ENCODE assay signal across 29 cellular contexts in genomic region chr2:2768476-2768875, GRCh38.
"Had no signal": no experiment of that assay in that cellular context is flagged by ENCODE, and none has a peak within 500 bp of the region (broad histone marks: within the 10 kb centered on the region; RNA-seq: fewer than 3 reads in every experiment).

No MANE protein-coding gene starts in this region.

- H3K4me1 Mint-ChIP-seq: naive B cell; neural crest cell; stimulated activated effector memory CD8-positive, alpha-beta T cell treated with anti-CD3 and anti-CD28 coated beads, Interleukin-12 subunit alpha, Interleukin-12 subunit beta, amount 100 ng/mL, for 72 hours had no signal

- H3K27ac Mint-ChIP-seq: naive B cell; natural killer cell treated with Interleukin-12 subunit alpha and Interleukin-12 subunit beta and Interleukin-15 and Interleukin-18, amount 100 ng/mL, for 72 hours; nephron progenitor cell; progenitor cell of endocrine pancreas; stimulated activated effector memory CD8-positive, alpha-beta T cell treated with anti-CD3 and anti-CD28 coated beads, Interleukin-12 subunit alpha, Interleukin-12 subunit beta, amount 100 ng/mL, for 72 hours; stimulated activated naive B cell treated with anti-CD40 and anti-IgM and Interleukin-4, amounts not matched to agents 10 μg/mL and 1 μg/mL and 100 μg/mL, for 72 hours; stimulated activated naive CD8-positive, alpha-beta T cell treated with anti-CD3 and anti-CD28 coated beads, Interleukin-15, Interleukin-2, amounts not matched to agents 100 ng/mL and 50 ng/mL, for 24 hours had no signal

- H3K9me3 Mint-ChIP-seq: natural killer cell treated with Interleukin-12 subunit alpha and Interleukin-12 subunit beta and Interleukin-15 and Interleukin-18, amount 100 ng/mL, for 72 hours; nephron progenitor cell; neural crest cell; stimulated activated effector memory CD8-positive, alpha-beta T cell treated with anti-CD3 and anti-CD28 coated beads, Interleukin-12 subunit alpha, Interleukin-12 subunit beta, amount 100 ng/mL, for 72 hours; stimulated activated naive B cell treated with anti-CD40 and anti-IgM and Interleukin-4, amounts not matched to agents 10 μg/mL and 1 μg/mL and 100 μg/mL, for 72 hours; stimulated activated naive CD8-positive, alpha-beta T cell treated with anti-CD3 and anti-CD28 coated beads, Interleukin-15, Interleukin-2, amounts not matched to agents 100 ng/mL and 50 ng/mL, for 24 hours had no signal

- H3K36me3 ChIP-seq: neutrophil, pancreas, right lobe of liver, sigmoid colon, stomach, thoracic aorta, thyroid gland, tibial nerve, vagina had no signal

- H3K9me3 ChIP-seq: neutrophil, pancreas, psoas muscle, right lobe of liver, sigmoid colon, stomach, thoracic aorta, thyroid gland, tibial nerve, vagina had no signal

- H3K4me3 Mint-ChIP-seq: naive B cell; naive thymus-derived CD8-positive, alpha-beta T cell; natural killer cell treated with Interleukin-12 subunit alpha and Interleukin-12 subunit beta and Interleukin-15 and Interleukin-18, amount 100 ng/mL, for 72 hours; nephron progenitor cell; neural crest cell; stimulated activated effector memory CD8-positive, alpha-beta T cell treated with anti-CD3 and anti-CD28 coated beads, Interleukin-12 subunit alpha, Interleukin-12 subunit beta, amount 100 ng/mL, for 72 hours; stimulated activated naive B cell treated with anti-CD40 and anti-IgM and Interleukin-4, amounts not matched to agents 10 μg/mL and 1 μg/mL and 100 μg/mL, for 72 hours; stimulated activated naive CD8-positive, alpha-beta T cell treated with anti-CD3 and anti-CD28 coated beads, Interleukin-15, Interleukin-2, amounts not matched to agents 100 ng/mL and 50 ng/mL, for 24 hours had no signal

- H3K27me3 Mint-ChIP-seq: natural killer cell treated with Interleukin-12 subunit alpha and Interleukin-12 subunit beta and Interleukin-15 and Interleukin-18, amount 100 ng/mL, for 72 hours; stimulated activated naive B cell treated with anti-CD40 and anti-IgM and Interleukin-4, amounts not matched to agents 10 μg/mL and 1 μg/mL and 100 μg/mL, for 72 hours; stimulated activated naive CD8-positive, alpha-beta T cell treated with anti-CD3 and anti-CD28 coated beads, Interleukin-15, Interleukin-2, amounts not matched to agents 100 ng/mL and 50 ng/mL, for 24 hours had no signal

- H3K36me3 Mint-ChIP-seq: naive B cell; naive thymus-derived CD8-positive, alpha-beta T cell; natural killer cell treated with Interleukin-12 subunit alpha and Interleukin-12 subunit beta and Interleukin-15 and Interleukin-18, amount 100 ng/mL, for 72 hours; stimulated activated effector memory CD8-positive, alpha-beta T cell treated with anti-CD3 and anti-CD28 coated beads, Interleukin-12 subunit alpha, Interleukin-12 subunit beta, amount 100 ng/mL, for 72 hours; stimulated activated naive B cell treated with anti-CD40 and anti-IgM and Interleukin-4, amounts not matched to agents 10 μg/mL and 1 μg/mL and 100 μg/mL, for 72 hours had no signal

- H3K27me3 ChIP-seq: neutrophil, pancreas, right lobe of liver, sigmoid colon, stomach, thyroid gland, tibial nerve, vagina had no signal

- FAIRE-seq: pancreas, small intestine, urothelium cell line had no signal

- H3K27ac ChIP-seq: neutrophil, pancreas, psoas muscle, right lobe of liver, stomach, thoracic aorta, thyroid gland, tibial nerve, vagina had no signal

- DNase-seq: naive B cell; naive thymus-derived CD8-positive, alpha-beta T cell; nephron progenitor cell; nucleus accumbens; psoas muscle; right cardiac atrium; sigmoid colon; small intestine; stimulated activated CD4-positive, alpha-beta T cell treated with anti-CD3 and anti-CD28 coated beads, Interleukin-15, amount 100 ng/mL, for 24 hours; stimulated activated CD4-positive, alpha-beta T cell treated with anti-CD3 and anti-CD28 coated beads, Interleukin-2, amount 100 ng/mL, for 24 hours; stimulated activated CD4-positive, alpha-beta T cell treated with anti-CD3 and anti-CD28 coated beads, Interleukin-2, amount 100 ng/mL, for 48 hours; stimulated activated CD4-positive, alpha-beta T cell treated with anti-CD3 and anti-CD28 coated beads, Interleukin-4, amount 100 ng/mL, for 24 hours; stimulated activated naive B cell treated with anti-CD40 and anti-IgM and Interleukin-4, amounts not matched to agents 10 μg/mL and 1 μg/mL and 100 μg/mL, for 72 hours; stimulated activated naive CD4-positive, alpha-beta T cell treated with Interleukin-2 at 50 U/mL for 16 hours; stomach; thyroid gland; trophoblast cell had no signal

- ATAC-seq: naive thymus-derived CD8-positive, alpha-beta T cell; pancreas; psoas muscle; right cardiac atrium; right lobe of liver; stimulated activated naive B cell treated with anti-CD40 and anti-IgM and Interleukin-4, amounts not matched to agents 10 μg/mL and 1 μg/mL and 100 μg/mL, for 72 hours had no signal

- H3K4me3 ChIP-seq: pancreas, psoas muscle, right lobe of liver, sigmoid colon, stomach, thoracic aorta, thyroid gland, tibial nerve, vagina had no signal

- H3K4me1 ChIP-seq: pancreas, right lobe of liver had no signal
